2 cellular contexts compared by ENCODE assay signal in genomic region chr7:155408657-155409586, GRCh38.
TF ChIP-seq lines count a peak whose summit lies in the region.

No MANE protein-coding gene starts in this region.

TF ChIP-seq in HEK293T, 16 proteins besides CTCF, POLR2A, EP300 and RAD21:
- TF ChIP-seq NFRKB (IDR thresholded peaks at IDR 0.05): no peak
- TF ChIP-seq PKNOX1 (IDR thresholded peaks at IDR 0.05): no peak
- TF ChIP-seq FOXM1 (IDR thresholded peaks at IDR 0.05; ENCODE audit: borderline replicate concordance): no peak
- no peak for TF ChIP-seq BHLHE40 (IDR thresholded peaks at IDR 0.05; ENCODE audit: borderline replicate concordance)
- TF ChIP-seq FOXA1 (IDR thresholded peaks at IDR 0.05): no peak
- TF ChIP-seq FOXK2 (IDR thresholded peaks at IDR 0.05): no peak
- no peak for TF ChIP-seq ZNF384 (IDR thresholded peaks at IDR 0.05)
- TF ChIP-seq HDGF (IDR thresholded peaks at IDR 0.05; ENCODE audit: borderline replicate concordance): no peak
- TF ChIP-seq SP1 (IDR thresholded peaks at IDR 0.05): no peak
- no peak for TF ChIP-seq TARDBP (IDR thresholded peaks at IDR 0.05)
- TF ChIP-seq ARNT (IDR thresholded peaks at IDR 0.05): no peak
- TF ChIP-seq SUZ12 (IDR thresholded peaks at IDR 0.05): no peak
- TF ChIP-seq L3MBTL2 (conservative IDR thresholded peaks at IDR 0.05): no peak
- TF ChIP-seq ELF4 (IDR thresholded peaks at IDR 0.05): no peak
- no peak for TF ChIP-seq CTBP1 (IDR thresholded peaks at IDR 0.05; ENCODE audit: borderline replicate concordance)
- no peak for TF ChIP-seq LEF1 (IDR thresholded peaks at IDR 0.05; ENCODE audit: borderline replicate concordance)

TF ChIP-seq in H1, 55 proteins besides CTCF, POLR2A, EP300 and RAD21:
- TF ChIP-seq JUN (IDR thresholded peaks at IDR 0.05; ENCODE audit: low read depth, low read length): no peak
- no peak for TF ChIP-seq CBX5 (IDR thresholded peaks at IDR 0.05; ENCODE audit: low read depth, low read length)
- no peak for TF ChIP-seq SAP30 (IDR thresholded peaks at IDR 0.05; ENCODE audit: insufficient read depth, insufficient replicate concordance, low read length)
- no peak for TF ChIP-seq ZNF274 (IDR thresholded peaks at IDR 0.05; ENCODE audit: borderline replicate concordance, extremely low read depth, low read length)
- no peak for TF ChIP-seq MAFK (IDR thresholded peaks at IDR 0.05; ENCODE audit: low read depth, low read length)
- TF ChIP-seq TEAD4 (IDR thresholded peaks at IDR 0.05; ENCODE audit: low read depth, low read length): peak; percentile 94
- TF ChIP-seq HDAC2 (IDR thresholded peaks at IDR 0.05; ENCODE audit: borderline replicate concordance in 1 of 2, low read depth in 2 of 2, low read length in 2 of 2): 0 out of 4 replicates have a peak, but pooled peaks of 1 of the 2 experiments have one; percentile 46
- no peak for TF ChIP-seq SRF (IDR thresholded peaks at IDR 0.05; ENCODE audit: low read depth, low read length)
- no peak for TF ChIP-seq BACH1 (IDR thresholded peaks at IDR 0.05; ENCODE audit: low read length)
